10 cellular contexts compared by ENCODE assay signal in the genomic region with DNA sequence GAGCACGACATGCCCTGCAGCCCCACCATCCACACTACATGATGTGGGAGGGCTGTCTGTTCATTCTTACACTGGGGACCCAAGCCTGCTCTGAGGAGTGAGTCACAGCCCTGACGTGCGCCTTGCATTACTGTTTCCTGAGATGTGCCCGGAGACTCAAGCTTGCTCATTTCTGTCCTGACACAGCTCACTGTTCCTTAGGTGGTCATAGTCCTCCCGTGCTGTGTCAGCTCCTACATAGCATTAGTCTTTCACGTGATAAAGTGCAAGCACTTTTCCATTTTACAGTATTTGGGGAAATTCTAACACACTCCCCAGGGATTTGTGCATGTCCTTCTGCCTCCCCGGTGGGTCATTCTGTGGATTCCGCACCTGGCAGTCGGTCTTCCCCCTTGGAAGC. TPM values are rescaled to one million over a fixed set of nuclear protein-coding genes. Genes with fewer than 3 reads are reported as not detected.
DNase-seq lines count a peak whose midpoint lies in the region; ATAC-seq and TF ChIP-seq lines count a peak whose summit lies in the region.
"Had no signal": no experiment of that assay in that cellular context is flagged by ENCODE, and none has a peak within 500 bp of the region (broad histone marks: within the 10 kb centered on the region; RNA-seq: fewer than 3 reads in every experiment).

No MANE protein-coding gene starts in this region.

- H3K4me1 ChIP-seq in upper lobe of right lung (peaks cover 4% of the 10 kb centered on the region), testis (no peaks in the 10 kb centered on the region)

- H3K36me3 ChIP-seq in upper lobe of right lung (no peaks in the 10 kb centered on the region), testis (ENCODE audit: low read depth, missing control alignments) (no peaks in the 10 kb centered on the region)

- TF ChIP-seq POLR2A in testis (IDR thresholded peaks at IDR 0.05) = no peak

- no peak overlapping the region for H3K27ac ChIP-seq in upper lobe of right lung
- H3K27ac ChIP-seq in testis = no peak overlapping the region

- H3K4me3 ChIP-seq in astrocyte of the spinal cord (ENCODE audit: low read depth, low read length) (no peak overlapping the region), upper lobe of right lung (no peak overlapping the region), testis (no peak overlapping the region)

- intact Hi-C loops in upper lobe of right lung (cut with DNase I) = no loop called here
- intact Hi-C loops in cardiac septum (cut with DNase I) = no loop called here
- intact Hi-C loops in testis (cut with DNase I; ENCODE audit: low total_unique reads) = no loop called here

- WGBS in testis, 2 donors = 90% methylated on average over 8 to 9 of the region's 9 CpGs

- ATAC-seq in GM19023 (IDR thresholded peaks at IDR 0.05; ENCODE audit: unreplicated experiment) (peak; percentile 53), HG03066 (IDR thresholded peaks at IDR 0.05; ENCODE audit: low read depth, unreplicated experiment) (peak; percentile 51), upper lobe of right lung (no peak), left lobe of liver (no peak)
- ATAC-seq: Panc1 had no signal

- DNase-seq in AG20443 (ENCODE audit: low spot score) (peak; percentile 68), astrocyte of the spinal cord (ENCODE audit: low read depth, low spot score) (peak; percentile 82), upper lobe of right lung (no peak), cardiac septum (ENCODE audit: low spot score) (no peak), left lobe of liver (ENCODE audit: low spot score) (no peak), testis (no peak)
- DNase-seq: naive B cell had no signal

- in situ Hi-C loops in astrocyte of the spinal cord (cut with HindIII; ENCODE audit: low sequenced_read_pairs) = no loop called here

- H3K27me3 ChIP-seq in upper lobe of right lung (no peaks in the 10 kb centered on the region), testis (no peaks in the 10 kb centered on the region)

- no peak for TF ChIP-seq CTCF in astrocyte of the spinal cord (IDR thresholded peaks at IDR 0.05; ENCODE audit: low read depth, low read length)
- no peak for TF ChIP-seq CTCF in upper lobe of right lung (IDR thresholded peaks at IDR 0.05)
- no peak for TF ChIP-seq CTCF in testis (IDR thresholded peaks at IDR 0.05)

- H3K9me3 ChIP-seq in upper lobe of right lung = no peaks in the 10 kb centered on the region
- no peaks in the 10 kb centered on the region for H3K9me3 ChIP-seq in testis

RNA-seq across cellular contexts. Expression of gene TRIM43B, which starts 46.2 kb away (rescaled TPM):
- total RNA-seq in upper lobe of right lung (not detected), cardiac septum (not detected), left lobe of liver (not detected), testis (1 to 10 TPM in 1 of 2 donors, not detected in 1; 1.1 TPM)
- 0.76 TPM for polyA plus RNA-seq in testis (ENCODE audit: insufficient read depth, low read depth, low replicate concordance)

Comparison
In these comparisons a context has a peak if more than half of its experiments do, and no peak if none do; other contexts are left out.
1. DNase-seq: peak in AG20443 (single experiment) and astrocyte of the spinal cord (single experiment); none in upper lobe of right lung (single experiment), cardiac septum (single experiment), left lobe of liver (single experiment) and testis (single experiment).
2. ATAC-seq: peak in GM19023 (single experiment) and HG03066 (single experiment); none in upper lobe of right lung (single experiment) and left lobe of liver (single experiment).